ENCODE assay signal across 14 cellular contexts in the genomic region with DNA sequence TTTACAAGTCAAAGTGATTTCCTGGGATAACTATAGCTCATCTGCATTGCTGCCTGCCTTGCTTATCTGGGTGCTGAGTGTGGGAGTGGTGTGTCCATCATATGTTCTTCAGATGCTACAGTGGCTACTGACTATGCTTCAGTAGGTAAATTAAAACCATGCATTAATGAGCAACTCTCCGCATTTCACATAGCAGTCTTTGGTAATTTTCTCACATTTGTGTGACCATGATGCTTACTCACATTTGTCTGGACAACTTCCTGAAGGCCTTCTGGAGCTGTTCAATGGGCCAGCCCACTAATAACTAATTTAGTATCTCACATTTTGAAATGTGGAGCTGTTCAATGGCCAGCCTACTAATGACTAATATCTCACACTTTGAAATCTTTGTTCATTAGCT. TPM values are rescaled to one million over a fixed set of nuclear protein-coding genes. Genes with fewer than 3 reads are reported as not detected.
DNase-seq lines count a peak whose midpoint lies in the region; ATAC-seq, FAIRE-seq and TF ChIP-seq lines count a peak whose summit lies in the region.
"Had no signal": no experiment of that assay in that cellular context is flagged by ENCODE, and none has a peak within 500 bp of the region (broad histone marks: within the 10 kb centered on the region; RNA-seq: fewer than 3 reads in every experiment).

No MANE protein-coding gene starts in this region.

- H3K79me2 ChIP-seq in astrocyte (ENCODE audit: insufficient read depth, low read length) (peaks cover 98% of the 10 kb centered on the region), HepG2 (ENCODE audit: insufficient read depth, low read length) (peaks cover 91% of the 10 kb centered on the region)

- no peak for TF ChIP-seq EP300 in HepG2 (IDR thresholded peaks at IDR 0.05; ENCODE audit: low read depth in 2 of 2, low read length in 2 of 2)
- no peak for TF ChIP-seq EP300 in HepG2 (CRISPR knock-in tag; IDR thresholded peaks at IDR 0.05; ENCODE audit: borderline replicate concordance)

- DNase-seq in AG10803 (ENCODE audit: low read depth) (peak; percentile 64), Caco-2 (no peak), astrocyte (ENCODE audit: low read depth) (peak; percentile 59), memory B cell (ENCODE audit: low spot score in 2 of 2) (no peak), Calu3 (no peak), glutamatergic neuron (no peak), posterior cingulate gyrus (no peak), HepG2 (ENCODE audit: low spot score) (no peak)
- DNase-seq: activated CD4-positive, alpha-beta T cell treated with anti-CD3 and anti-CD28 coated beads, Interleukin-2, amount 50 U/mL, for 4 hours; activated effector memory CD4-positive, alpha-beta T cell treated with anti-CD3 and anti-CD28 coated beads, Interleukin-2, amount 50 U/mL, for 16 hours; DND-41; NCI-H1436 had no signal

- FAIRE-seq in astrocyte (lab: Jason Lieb, UNC) (no peak), HepG2 (lab: Jason Lieb, UNC) (no peak)

- WGBS in HepG2 (ENCODE audit: low lambda C conversion rate): 100% methylated on average over 1 of the region's 1 CpG

- H2AFZ ChIP-seq in astrocyte (ENCODE audit: low read depth, low read length) (no peak overlapping the region), HepG2 (ENCODE audit: low read length) (no peak overlapping the region)
- H2AFZ ChIP-seq: GM23338 had no signal

- TF ChIP-seq CTCF in AG10803 (conservative IDR thresholded peaks at IDR 0.05; ENCODE audit: low read length) (no peak), Caco-2 (IDR thresholded peaks at IDR 0.05; ENCODE audit: insufficient read depth in 1 of 2, low read depth in 1 of 2, low read length in 1 of 2, severe bottlenecking in 1 of 2, unreplicated experiment in 1 of 2) (no peak), astrocyte (IDR thresholded peaks at IDR 0.05; ENCODE audit: insufficient read depth, low read depth, low read length) (no peak), Calu3 (IDR thresholded peaks at IDR 0.05; ENCODE audit: unreplicated experiment) (no peak), glutamatergic neuron (IDR thresholded peaks at IDR 0.05; ENCODE audit: partially characterized antibody, unreplicated experiment) (no peak), HepG2 (CRISPR knock-in tag; IDR thresholded peaks at IDR 0.05) (no peak)

- TF ChIP-seq POLR2A in HepG2 (IDR thresholded peaks at IDR 0.05; ENCODE audit: insufficient read depth in 1 of 2, low read depth in 2 of 2, low read length in 2 of 2): no peak

- H3K9me3 ChIP-seq in Caco-2: no peaks in the 10 kb centered on the region
- no peaks in the 10 kb centered on the region for H3K9me3 ChIP-seq in astrocyte (ENCODE audit: insufficient read depth, low read depth, low read length)
- H3K9me3 ChIP-seq in HepG2 (ENCODE audit: low read length): no peaks in the 10 kb centered on the region
- H3K9me3 ChIP-seq: SJSA1 had no signal

- H3K9me3 Mint-ChIP-seq in Caco-2 (ENCODE audit: unreplicated experiment): no peaks in the 10 kb centered on the region
- H3K9me3 Mint-ChIP-seq in astrocyte (ENCODE audit: unreplicated experiment): no peaks in the 10 kb centered on the region
- no peaks in the 10 kb centered on the region for H3K9me3 Mint-ChIP-seq in memory B cell
- no peaks in the 10 kb centered on the region for H3K9me3 Mint-ChIP-seq in Calu3 (ENCODE audit: low read depth, unreplicated experiment)
- H3K9me3 Mint-ChIP-seq in glutamatergic neuron (ENCODE audit: unreplicated experiment): no peaks in the 10 kb centered on the region
- H3K9me3 Mint-ChIP-seq: GM23338 had no signal

- no peak overlapping the region for H3K9ac ChIP-seq in astrocyte (ENCODE audit: low read length)
- no peak overlapping the region for H3K9ac ChIP-seq in HepG2 (ENCODE audit: insufficient read depth, low read depth, low read length)

- H3K36me3 ChIP-seq in Caco-2 (ENCODE audit: control insufficient read depth, insufficient read depth, low read length) (no peaks in the 10 kb centered on the region), astrocyte (ENCODE audit: insufficient read depth, low read length) (peaks cover 6% of the 10 kb centered on the region), HepG2 (replicated peaks in 1 of 2; ENCODE audit: control insufficient read depth in 1 of 2, insufficient read depth in 2 of 2, low read length in 2 of 2) (peaks cover 3 to 4% of the 10 kb centered on the region in 2 experiments; a peak in 3 of 5 replicates)

- H3K27me3 Mint-ChIP-seq in Caco-2 (ENCODE audit: insufficient read depth, unreplicated experiment) (no peaks in the 10 kb centered on the region), astrocyte (ENCODE audit: low read depth, unreplicated experiment) (no peaks in the 10 kb centered on the region), memory B cell (no peaks in the 10 kb centered on the region), Calu3 (ENCODE audit: unreplicated experiment) (no peaks in the 10 kb centered on the region), glutamatergic neuron (ENCODE audit: unreplicated experiment) (peaks cover 2% of the 10 kb centered on the region)

- no peaks in the 10 kb centered on the region for H3K4me1 Mint-ChIP-seq in Caco-2 (ENCODE audit: low read depth, unreplicated experiment)
- H3K4me1 Mint-ChIP-seq in astrocyte (ENCODE audit: low read depth, unreplicated experiment): peaks cover 19% of the 10 kb centered on the region
- peaks cover 42% of the 10 kb centered on the region for H3K4me1 Mint-ChIP-seq in memory B cell
- no peaks in the 10 kb centered on the region for H3K4me1 Mint-ChIP-seq in Calu3 (ENCODE audit: low read depth, unreplicated experiment)
- H3K4me1 Mint-ChIP-seq in glutamatergic neuron (ENCODE audit: low read depth, unreplicated experiment): peaks cover 3% of the 10 kb centered on the region
- H3K4me1 Mint-ChIP-seq: GM23338 had no signal

- H3K4me3 Mint-ChIP-seq in Caco-2 (ENCODE audit: unreplicated experiment): no peak overlapping the region
- no peak overlapping the region for H3K4me3 Mint-ChIP-seq in astrocyte (ENCODE audit: unreplicated experiment)
- no peak overlapping the region for H3K4me3 Mint-ChIP-seq in memory B cell
- H3K4me3 Mint-ChIP-seq in Calu3 (ENCODE audit: low read depth, unreplicated experiment): no peak overlapping the region
- no peak overlapping the region for H3K4me3 Mint-ChIP-seq in glutamatergic neuron (ENCODE audit: unreplicated experiment)
- H3K4me3 Mint-ChIP-seq: GM23338 had no signal

- ATAC-seq in memory B cell (ENCODE audit: low read depth) (no peak), HepG2 (no peak)

- H4K20me1 ChIP-seq in astrocyte (ENCODE audit: insufficient read depth, low read length) (peaks cover 95% of the 10 kb centered on the region), HepG2 (ENCODE audit: insufficient read depth, low read length) (peaks cover 27% of the 10 kb centered on the region)

- in situ Hi-C loops in HepG2 (cut with HindIII; ENCODE audit: extremely low pct_ligation_motif_present, low pct_unique_long_range_greater_than_20kb): no loop called here

- intact Hi-C loops in Caco-2 (cut with micrococcal nuclease; ENCODE audit: unreplicated experiment): no loop called here
- intact Hi-C loops in Calu3 (cut with micrococcal nuclease; ENCODE audit: unreplicated experiment): no loop called here
- intact Hi-C loops in posterior cingulate gyrus (cut with DNase I): no loop called here
- intact Hi-C loops in HepG2 (cut with micrococcal nuclease; ENCODE audit: unreplicated experiment): no loop called here

- H3K27ac ChIP-seq in astrocyte (ENCODE audit: low read depth, low read length) (no peak overlapping the region), HepG2 (ENCODE audit: extremely low read length, insufficient read depth, low read length) (no peak overlapping the region)
- H3K27ac ChIP-seq: SJSA1 had no signal

- H3K27ac Mint-ChIP-seq in Caco-2 (ENCODE audit: unreplicated experiment) (peak overlapping the region; percentile 25), astrocyte (ENCODE audit: unreplicated experiment) (peak overlapping the region; percentile 75), memory B cell (peak overlapping the region; percentile 58), Calu3 (ENCODE audit: unreplicated experiment) (no peak overlapping the region), glutamatergic neuron (ENCODE audit: unreplicated experiment) (no peak overlapping the region)
- H3K27ac Mint-ChIP-seq: GM23338 had no signal

- no peak for TF ChIP-seq RAD21 in HepG2 (CRISPR knock-in tag; IDR thresholded peaks at IDR 0.05)

- H3K4me2 ChIP-seq in astrocyte (ENCODE audit: low read length): no peak overlapping the region
- no peak overlapping the region for H3K4me2 ChIP-seq in HepG2 (ENCODE audit: low read depth, low read length)
- H3K4me2 ChIP-seq: GM23338 had no signal

- BruUV-seq in Caco-2 (replicated peaks; lab: Mats Ljungman, UMichigan) (no TSS peak), Calu3 (replicated peaks; lab: Mats Ljungman, UMichigan) (no TSS peak), HepG2 (replicated peaks; lab: Mats Ljungman, UMichigan) (no TSS peak)

- no peaks in the 10 kb centered on the region for H3K4me1 ChIP-seq in Caco-2
- peaks cover 11% of the 10 kb centered on the region for H3K4me1 ChIP-seq in astrocyte (ENCODE audit: insufficient read depth, low read length)
- peaks cover 24% of the 10 kb centered on the region for H3K4me1 ChIP-seq in HepG2 (ENCODE audit: insufficient read depth, low read length)

- no peaks in the 10 kb centered on the region for H3K27me3 ChIP-seq in Caco-2 (replicated peaks; ENCODE audit: control insufficient read depth, insufficient read depth, low read length)
- no peaks in the 10 kb centered on the region for H3K27me3 ChIP-seq in astrocyte (ENCODE audit: insufficient read depth, low read length)
- H3K27me3 ChIP-seq in HepG2 (ENCODE audit: control insufficient read depth in 1 of 2, insufficient read depth in 2 of 2, low read length in 2 of 2): no peaks in the 10 kb centered on the region
- H3K27me3 ChIP-seq: SJSA1 had no signal

- H3K4me3 ChIP-seq in AG10803 (ENCODE audit: low read length): no peak overlapping the region
- H3K4me3 ChIP-seq in Caco-2 (ENCODE audit: low read depth, low read length): no peak overlapping the region
- H3K4me3 ChIP-seq in astrocyte (ENCODE audit: insufficient read depth, low read depth, low read length): no peak overlapping the region
- H3K4me3 ChIP-seq in HepG2 (replicated peaks in 1 of 3; ENCODE audit: insufficient read depth in 1 of 3, low read depth in 2 of 3, low read length in 3 of 3): no peak overlapping the region
- H3K4me3 ChIP-seq: GM23338, SJSA1 had no signal

- POLR2A ChIA-PET in Caco-2 (lab: Charles Lee) (no interaction called here), HepG2 (lab: Yijun Ruan, JAX) (interaction anchor here (1.1 kb wide), 1 partner anchor 23 kb away, joined by 4 read pairs; a partner anchor contains a TSS)

- CTCF ChIA-PET in Caco-2 (lab: Charles Lee) (no interaction called here), Calu3 (lab: Charles Lee) (interaction anchor here (0.8 kb wide), 1 partner anchor 32 kb away, joined by 3 read pairs; no protein-coding TSS in a partner anchor), HepG2 (lab: Yijun Ruan, JAX; ENCODE audit: low intra/inter-chr PET ratio, low total read pairs) (no interaction called here)

- peaks cover 29% of the 10 kb centered on the region for H3K36me3 Mint-ChIP-seq in Caco-2 (ENCODE audit: insufficient read depth, unreplicated experiment)
- H3K36me3 Mint-ChIP-seq in astrocyte (ENCODE audit: low read depth, unreplicated experiment): peaks cover 12% of the 10 kb centered on the region
- peaks cover 9% of the 10 kb centered on the region for H3K36me3 Mint-ChIP-seq in memory B cell
- H3K36me3 Mint-ChIP-seq in Calu3 (ENCODE audit: insufficient read depth, unreplicated experiment): peaks cover 8% of the 10 kb centered on the region
- no peaks in the 10 kb centered on the region for H3K36me3 Mint-ChIP-seq in glutamatergic neuron (ENCODE audit: unreplicated experiment)

RNA-seq across cellular contexts. Expression of a gene that starts 23.4 kb away (rescaled TPM):
- total RNA-seq in Caco-2 (2022) (338 and 348 TPM in 2 replicates), astrocyte (538 and 553 TPM in 2 replicates), Calu3 (2022) (313 and 352 TPM in 2 replicates), glutamatergic neuron (ENCODE audit: unreplicated experiment) (262 TPM), HepG2 (2016; rRNA removed; fragmentation: Illumina TruSeq; extraction: Trizol) (177 and 258 TPM in 2 replicates)
- 50.5 and 58.1 TPM in 2 replicates for total RNA-seq in HepG2 (2016; cell fraction: cytosol; rRNA removed; fragmentation: Illumina TruSeq; extraction: Trizol; ENCODE audit: low read depth)
- total RNA-seq in HepG2 (2016; cell fraction: insoluble cytoplasmic fraction; rRNA removed; fragmentation: Illumina TruSeq; extraction: Trizol): 183 and 252 TPM in 2 replicates
- 129 and 135 TPM in 2 replicates for total RNA-seq in HepG2 (2016; cell fraction: membrane; rRNA removed; fragmentation: Illumina TruSeq; extraction: Trizol)
- 83.6 and 89.9 TPM in 2 replicates for total RNA-seq in HepG2 (2016; cell fraction: nucleus; rRNA removed; fragmentation: Illumina TruSeq; extraction: Trizol)
- polyA plus RNA-seq in HepG2 (2011; rRNA removed): 117 and 131 TPM in 2 replicates
- 162 and 178 TPM in 2 replicates for polyA plus RNA-seq in HepG2 (2011; cell fraction: cytosol; rRNA removed)
- 76.7 and 78.5 TPM in 2 replicates for polyA plus RNA-seq in HepG2 (2011; cell fraction: nucleus; rRNA removed)
- polyA plus RNA-seq in HepG2 (2012): 241 and 267 TPM in 2 replicates
- 79.3 and 88.5 TPM in 2 replicates for polyA plus RNA-seq in HepG2 (2016; cell fraction: cytosol; fragmentation: Illumina TruSeq; extraction: Trizol; ENCODE audit: low read depth)
- polyA plus RNA-seq in HepG2 (2016; cell fraction: insoluble cytoplasmic fraction; fragmentation: Illumina TruSeq; extraction: Trizol; ENCODE audit: low read depth): 399 and 414 TPM in 2 replicates
- polyA plus RNA-seq in HepG2 (2016; cell fraction: membrane; fragmentation: Illumina TruSeq; extraction: Trizol; ENCODE audit: low read depth): 155 and 170 TPM in 2 replicates
- polyA plus RNA-seq in HepG2 (2016; cell fraction: nucleus; fragmentation: Illumina TruSeq; extraction: Trizol; ENCODE audit: insufficient read depth, low read depth): 173 and 175 TPM in 2 replicates
- 235 and 368 TPM in 2 replicates for polyA minus RNA-seq in HepG2 (2011; rRNA and poly(A)+ RNA removed; ENCODE audit: low replicate concordance)
- 201 and 223 TPM in 2 replicates for polyA minus RNA-seq in HepG2 (2011; cell fraction: cytosol; rRNA and poly(A)+ RNA removed)
- polyA minus RNA-seq in HepG2 (2011; cell fraction: nucleus; rRNA and poly(A)+ RNA removed): 42.7 and 56.9 TPM in 2 replicates

RNA-seq across cellular contexts. Expression of a gene that starts 23.8 kb away (rescaled TPM):
- 14.2 and 15.5 TPM in 2 replicates for total RNA-seq in Caco-2 (2022)
- 14.7 and 15.3 TPM in 2 replicates for total RNA-seq in astrocyte
- total RNA-seq in Calu3 (2022): 33.6 and 35.6 TPM in 2 replicates
- total RNA-seq in glutamatergic neuron (ENCODE audit: unreplicated experiment): 27.7 TPM
- total RNA-seq in HepG2 (2016; rRNA removed; fragmentation: Illumina TruSeq; extraction: Trizol): 6.7 and 8.3 TPM in 2 replicates
- 3.9 and 5.0 TPM in 2 replicates for total RNA-seq in HepG2 (2016; cell fraction: cytosol; rRNA removed; fragmentation: Illumina TruSeq; extraction: Trizol; ENCODE audit: low read depth)
- 7.2 and 7.8 TPM in 2 replicates for total RNA-seq in HepG2 (2016; cell fraction: insoluble cytoplasmic fraction; rRNA removed; fragmentation: Illumina TruSeq; extraction: Trizol)
- 10.0 and 10.7 TPM in 2 replicates for total RNA-seq in HepG2 (2016; cell fraction: membrane; rRNA removed; fragmentation: Illumina TruSeq; extraction: Trizol)
- 5.5 and 6.8 TPM in 2 replicates for total RNA-seq in HepG2 (2016; cell fraction: nucleus; rRNA removed; fragmentation: Illumina TruSeq; extraction: Trizol)
- 13.2 and 14.0 TPM in 2 replicates for polyA plus RNA-seq in HepG2 (2011; rRNA removed)
- polyA plus RNA-seq in HepG2 (2011; cell fraction: cytosol; rRNA removed): 11.5 and 14.0 TPM in 2 replicates
- polyA plus RNA-seq in HepG2 (2011; cell fraction: nucleus; rRNA removed): 8.3 and 12.0 TPM in 2 replicates
- 6.6 and 7.1 TPM in 2 replicates for polyA plus RNA-seq in HepG2 (2012)
- 6.2 and 6.7 TPM in 2 replicates for polyA plus RNA-seq in HepG2 (2016; cell fraction: cytosol; fragmentation: Illumina TruSeq; extraction: Trizol; ENCODE audit: low read depth)
- 10.5 and 11.0 TPM in 2 replicates for polyA plus RNA-seq in HepG2 (2016; cell fraction: insoluble cytoplasmic fraction; fragmentation: Illumina TruSeq; extraction: Trizol; ENCODE audit: low read depth)
- 11.6 and 12.6 TPM in 2 replicates for polyA plus RNA-seq in HepG2 (2016; cell fraction: membrane; fragmentation: Illumina TruSeq; extraction: Trizol; ENCODE audit: low read depth)
- 15.5 and 16.4 TPM in 2 replicates for polyA plus RNA-seq in HepG2 (2016; cell fraction: nucleus; fragmentation: Illumina TruSeq; extraction: Trizol; ENCODE audit: insufficient read depth, low read depth)
- polyA minus RNA-seq in HepG2 (2011; rRNA and poly(A)+ RNA removed; ENCODE audit: low replicate concordance): 21.6 and 54.5 TPM in 2 replicates
- polyA minus RNA-seq in HepG2 (2011; cell fraction: cytosol; rRNA and poly(A)+ RNA removed): 3.4 and 4.5 TPM in 2 replicates
- polyA minus RNA-seq in HepG2 (2011; cell fraction: nucleus; rRNA and poly(A)+ RNA removed): 11.6 and 15.8 TPM in 2 replicates

RNA-seq across cellular contexts. Expression of a gene that starts 30.3 kb away (rescaled TPM):
- total RNA-seq in Caco-2 (2022) (197 and 201 TPM in 2 replicates), astrocyte (208 and 268 TPM in 2 replicates), Calu3 (2022) (143 and 151 TPM in 2 replicates), glutamatergic neuron (ENCODE audit: unreplicated experiment) (239 TPM), HepG2 (2016; rRNA removed; fragmentation: Illumina TruSeq; extraction: Trizol) (149 and 169 TPM in 2 replicates)
- total RNA-seq in HepG2 (2016; cell fraction: cytosol; rRNA removed; fragmentation: Illumina TruSeq; extraction: Trizol; ENCODE audit: low read depth): 205 and 280 TPM in 2 replicates
- 148 and 173 TPM in 2 replicates for total RNA-seq in HepG2 (2016; cell fraction: insoluble cytoplasmic fraction; rRNA removed; fragmentation: Illumina TruSeq; extraction: Trizol)
- 276 and 347 TPM in 2 replicates for total RNA-seq in HepG2 (2016; cell fraction: membrane; rRNA removed; fragmentation: Illumina TruSeq; extraction: Trizol)
- total RNA-seq in HepG2 (2016; cell fraction: nucleus; rRNA removed; fragmentation: Illumina TruSeq; extraction: Trizol): 56.7 and 58.1 TPM in 2 replicates
- polyA plus RNA-seq in HepG2 (2011; rRNA removed): 167 and 168 TPM in 2 replicates
- 122 and 246 TPM in 2 replicates for polyA plus RNA-seq in HepG2 (2011; cell fraction: cytosol; rRNA removed)
- 103 and 106 TPM in 2 replicates for polyA plus RNA-seq in HepG2 (2011; cell fraction: nucleus; rRNA removed)
- polyA plus RNA-seq in HepG2 (2012): 61.4 and 66.5 TPM in 2 replicates
- polyA plus RNA-seq in HepG2 (2016; cell fraction: cytosol; fragmentation: Illumina TruSeq; extraction: Trizol; ENCODE audit: low read depth): 349 and 479 TPM in 2 replicates
- 254 and 267 TPM in 2 replicates for polyA plus RNA-seq in HepG2 (2016; cell fraction: insoluble cytoplasmic fraction; fragmentation: Illumina TruSeq; extraction: Trizol; ENCODE audit: low read depth)
- polyA plus RNA-seq in HepG2 (2016; cell fraction: membrane; fragmentation: Illumina TruSeq; extraction: Trizol; ENCODE audit: low read depth): 392 and 448 TPM in 2 replicates
- polyA plus RNA-seq in HepG2 (2016; cell fraction: nucleus; fragmentation: Illumina TruSeq; extraction: Trizol; ENCODE audit: insufficient read depth, low read depth): 140 and 150 TPM in 2 replicates
- 140 and 218 TPM in 2 replicates for polyA minus RNA-seq in HepG2 (2011; rRNA and poly(A)+ RNA removed; ENCODE audit: low replicate concordance)
- polyA minus RNA-seq in HepG2 (2011; cell fraction: cytosol; rRNA and poly(A)+ RNA removed): 38.9 and 50.8 TPM in 2 replicates
- polyA minus RNA-seq in HepG2 (2011; cell fraction: nucleus; rRNA and poly(A)+ RNA removed): 19.5 and 22.8 TPM in 2 replicates

RNA-seq across cellular contexts. Expression of a gene that starts 33.9 kb away (rescaled TPM):
- total RNA-seq in Caco-2 (2022): 1.6 and 2.5 TPM in 2 replicates
- total RNA-seq in astrocyte: 4.0 and 5.2 TPM in 2 replicates
- 8.5 and 9.7 TPM in 2 replicates for total RNA-seq in Calu3 (2022)
- total RNA-seq in glutamatergic neuron (ENCODE audit: unreplicated experiment): 12.4 TPM
- 32.5 and 35.3 TPM in 2 replicates for total RNA-seq in HepG2 (2016; rRNA removed; fragmentation: Illumina TruSeq; extraction: Trizol)
- 12.9 and 16.7 TPM in 2 replicates for total RNA-seq in HepG2 (2016; cell fraction: cytosol; rRNA removed; fragmentation: Illumina TruSeq; extraction: Trizol; ENCODE audit: low read depth)
- total RNA-seq in HepG2 (2016; cell fraction: insoluble cytoplasmic fraction; rRNA removed; fragmentation: Illumina TruSeq; extraction: Trizol): 33.2 and 38.6 TPM in 2 replicates
- total RNA-seq in HepG2 (2016; cell fraction: membrane; rRNA removed; fragmentation: Illumina TruSeq; extraction: Trizol): 16.9 and 22.1 TPM in 2 replicates
- 22.8 and 23.3 TPM in 2 replicates for total RNA-seq in HepG2 (2016; cell fraction: nucleus; rRNA removed; fragmentation: Illumina TruSeq; extraction: Trizol)
- 59.0 and 59.2 TPM in 2 replicates for polyA plus RNA-seq in HepG2 (2011; rRNA removed)
- 37.6 and 44.9 TPM in 2 replicates for polyA plus RNA-seq in HepG2 (2011; cell fraction: cytosol; rRNA removed)
- polyA plus RNA-seq in HepG2 (2011; cell fraction: nucleus; rRNA removed): 201 and 205 TPM in 2 replicates
- polyA plus RNA-seq in HepG2 (2012): 19.8 and 30.2 TPM in 2 replicates
- 8.3 and 9.4 TPM in 2 replicates for polyA plus RNA-seq in HepG2 (2016; cell fraction: cytosol; fragmentation: Illumina TruSeq; extraction: Trizol; ENCODE audit: low read depth)
- 36.2 and 36.3 TPM in 2 replicates for polyA plus RNA-seq in HepG2 (2016; cell fraction: insoluble cytoplasmic fraction; fragmentation: Illumina TruSeq; extraction: Trizol; ENCODE audit: low read depth)
- 14.7 and 18.6 TPM in 2 replicates for polyA plus RNA-seq in HepG2 (2016; cell fraction: membrane; fragmentation: Illumina TruSeq; extraction: Trizol; ENCODE audit: low read depth)
- 57.5 and 61.4 TPM in 2 replicates for polyA plus RNA-seq in HepG2 (2016; cell fraction: nucleus; fragmentation: Illumina TruSeq; extraction: Trizol; ENCODE audit: insufficient read depth, low read depth)
- 0.72 and 63.8 TPM in 2 replicates for polyA minus RNA-seq in HepG2 (2011; rRNA and poly(A)+ RNA removed; ENCODE audit: low replicate concordance)
- 17.1 and 17.9 TPM in 2 replicates for polyA minus RNA-seq in HepG2 (2011; cell fraction: cytosol; rRNA and poly(A)+ RNA removed)
- 21.5 and 23.1 TPM in 2 replicates for polyA minus RNA-seq in HepG2 (2011; cell fraction: nucleus; rRNA and poly(A)+ RNA removed)

RNA-seq across cellular contexts. Expression of a gene that starts 40.7 kb away (rescaled TPM):
- total RNA-seq in Caco-2 (2022) (6.1 and 7.8 TPM in 2 replicates), astrocyte (19.8 and 20.1 TPM in 2 replicates), Calu3 (2022) (14.2 and 15.8 TPM in 2 replicates), glutamatergic neuron (ENCODE audit: unreplicated experiment) (38.7 TPM), HepG2 (2016; rRNA removed; fragmentation: Illumina TruSeq; extraction: Trizol) (9.0 and 11.0 TPM in 2 replicates)
- 0.51 and 0.62 TPM in 2 replicates for total RNA-seq in HepG2 (2016; cell fraction: cytosol; rRNA removed; fragmentation: Illumina TruSeq; extraction: Trizol; ENCODE audit: low read depth)
- 8.7 and 10.9 TPM in 2 replicates for total RNA-seq in HepG2 (2016; cell fraction: insoluble cytoplasmic fraction; rRNA removed; fragmentation: Illumina TruSeq; extraction: Trizol)
- total RNA-seq in HepG2 (2016; cell fraction: membrane; rRNA removed; fragmentation: Illumina TruSeq; extraction: Trizol): 2.2 and 2.6 TPM in 2 replicates
- 5.7 and 7.5 TPM in 2 replicates for total RNA-seq in HepG2 (2016; cell fraction: nucleus; rRNA removed; fragmentation: Illumina TruSeq; extraction: Trizol)
- 18.7 and 21.1 TPM in 2 replicates for polyA plus RNA-seq in HepG2 (2011; rRNA removed)
- 8.1 and 9.1 TPM in 2 replicates for polyA plus RNA-seq in HepG2 (2011; cell fraction: cytosol; rRNA removed)
- 161 and 166 TPM in 2 replicates for polyA plus RNA-seq in HepG2 (2011; cell fraction: nucleus; rRNA removed)
- 10.1 and 10.5 TPM in 2 replicates for polyA plus RNA-seq in HepG2 (2012)
- polyA plus RNA-seq in HepG2 (2016; cell fraction: cytosol; fragmentation: Illumina TruSeq; extraction: Trizol; ENCODE audit: low read depth): 0.82 and 1.3 TPM in 2 replicates
- 13.5 and 14.4 TPM in 2 replicates for polyA plus RNA-seq in HepG2 (2016; cell fraction: insoluble cytoplasmic fraction; fragmentation: Illumina TruSeq; extraction: Trizol; ENCODE audit: low read depth)
- 3.7 and 4.2 TPM in 2 replicates for polyA plus RNA-seq in HepG2 (2016; cell fraction: membrane; fragmentation: Illumina TruSeq; extraction: Trizol; ENCODE audit: low read depth)
- 14.6 and 14.9 TPM in 2 replicates for polyA plus RNA-seq in HepG2 (2016; cell fraction: nucleus; fragmentation: Illumina TruSeq; extraction: Trizol; ENCODE audit: insufficient read depth, low read depth)
- 14.5 and 30.0 TPM in 2 replicates for polyA minus RNA-seq in HepG2 (2011; rRNA and poly(A)+ RNA removed; ENCODE audit: low replicate concordance)
- polyA minus RNA-seq in HepG2 (2011; cell fraction: cytosol; rRNA and poly(A)+ RNA removed): 9.4 and 10.9 TPM in 2 replicates
- 8.9 and 11.8 TPM in 2 replicates for polyA minus RNA-seq in HepG2 (2011; cell fraction: nucleus; rRNA and poly(A)+ RNA removed)

Comparison
In these comparisons a context has a peak if more than half of its experiments do, and no peak if none do; other contexts are left out.
1. DNase-seq: peak in AG10803 (single experiment) and astrocyte (single experiment); none in Caco-2 (0 of 2), memory B cell (0 of 2), Calu3 (single experiment), glutamatergic neuron (single experiment), posterior cingulate gyrus (0 of 10) and HepG2 (single experiment).
2. H3K27ac Mint-ChIP-seq: peak in Caco-2 (single experiment), astrocyte (single experiment) and memory B cell (single experiment); none in Calu3 (single experiment) and glutamatergic neuron (single experiment).